24 cellular contexts compared by ENCODE assay signal in the genomic region with DNA sequence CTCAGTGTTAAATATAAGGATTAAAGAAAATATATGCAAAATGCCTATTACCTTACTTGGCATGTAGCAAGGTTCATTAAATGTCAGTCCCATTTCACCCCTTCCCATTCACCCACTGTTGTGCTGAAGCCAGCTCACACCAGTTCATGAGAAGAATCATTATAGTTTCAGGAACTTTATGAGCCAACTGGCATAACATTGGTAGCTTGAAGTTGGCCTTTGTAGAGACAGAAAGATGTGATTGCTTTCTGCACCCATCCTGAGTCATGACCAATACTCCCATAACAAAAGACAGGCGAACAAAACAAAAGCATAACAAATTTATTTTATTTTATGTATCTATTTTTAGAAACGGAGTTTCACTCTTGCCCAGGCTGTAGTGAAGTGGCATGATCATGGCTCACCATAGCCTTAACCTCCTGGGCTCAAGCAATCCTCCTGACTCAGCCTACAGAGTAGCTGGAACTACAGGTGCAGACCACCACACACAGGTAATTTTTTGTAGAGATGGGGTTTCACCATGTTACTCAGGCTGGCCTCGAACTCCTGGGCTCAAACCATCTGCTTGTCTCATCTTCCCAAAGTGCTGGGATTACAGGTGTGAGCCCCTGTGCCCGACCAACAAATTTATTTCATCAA. TPM values are rescaled to one million over a fixed set of nuclear protein-coding genes. Genes with fewer than 3 reads are reported as not detected.
A peak's percentile ranks its signal among the peaks of the same experiment; 100 is the strongest.
DNase-seq lines count a peak whose midpoint lies in the region; ATAC-seq and TF ChIP-seq lines count a peak whose summit lies in the region.
"Had no signal": no experiment of that assay in that cellular context is flagged by ENCODE, and none has a peak within 500 bp of the region (broad histone marks: within the 10 kb centered on the region; RNA-seq: fewer than 3 reads in every experiment).

No MANE protein-coding gene starts in this region.

- peaks cover 57% of the 10 kb centered on the region for H3K79me1 ChIP-seq in trophoblast cell (ENCODE audit: low read length)

- CTCF ChIA-PET in RWPE1 (lab: Yijun Ruan, JAX) = interaction anchor here (1.1 kb wide), 1 partner anchor 31 kb away, joined by 4 read pairs; no protein-coding TSS in a partner anchor

- peak overlapping the region; percentile 72 for H3K18ac ChIP-seq in trophoblast cell (ENCODE audit: low read length)

- H2BK120ac ChIP-seq in trophoblast cell (ENCODE audit: insufficient read depth, low read length, poor library complexity) = peak overlapping the region; percentile 96

- POLR2A ChIA-PET in RWPE1 (lab: Yijun Ruan, JAX; ENCODE audit: low non-redundant PET) = no interaction called here

- peaks cover 80% of the 10 kb centered on the region for H3K4me1 Mint-ChIP-seq in activated T-cell treated with anti-CD3 and anti-CD28 coated beads, Interleukin-2, amount 50 U/mL, for 72 hours (ENCODE audit: low read depth)

- H2AK5ac ChIP-seq in trophoblast cell (ENCODE audit: low read length) = peak overlapping the region; percentile 71

- H3K9ac ChIP-seq in trophoblast cell (ENCODE audit: low read length) = no peak overlapping the region

- peak overlapping the region; percentile 59 for H3K14ac ChIP-seq in trophoblast cell (ENCODE audit: low read length)

- peak in 1 of 2 donors; percentile 24 for DNase-seq in activated T-cell treated with anti-CD3 and anti-CD28 coated beads, Interleukin-2, amount 50 U/mL, for 72 hours
- no peak for DNase-seq in activated T-cell treated with anti-CD3 and anti-CD28 coated beads for 4 hours
- DNase-seq in RWPE1 (ENCODE audit: low spot score) = no peak
- no peak for DNase-seq in epithelial cell of prostate (ENCODE audit: low read depth, low spot score)
- no peak for DNase-seq in trophoblast cell
- no peak for DNase-seq in upper lobe of left lung
- no peak for DNase-seq in body of pancreas
- DNase-seq in T-helper 9 cell = no peak
- DNase-seq: C1 segment of cervical spinal cord; GOT3; head of caudate nucleus; left colon; MG63; naive thymus-derived CD4-positive, alpha-beta T cell; NCI-H1436; NCI-H510A; NK-92 treated with Interleukin-12 subunit alpha and Interleukin-12 subunit beta, amount 100 ng/mL, for 24 hours; ovary had no signal

- no peaks in the 10 kb centered on the region for H3K36me3 ChIP-seq in trophoblast cell (ENCODE audit: control insufficient read depth in 1 of 2, insufficient read depth in 2 of 2, low read length in 2 of 2)
- no peaks in the 10 kb centered on the region for H3K36me3 ChIP-seq in upper lobe of left lung
- H3K36me3 ChIP-seq in body of pancreas (replicated peaks in 1 of 2; ENCODE audit: insufficient read depth in 1 of 2, low read depth in 2 of 2) = no peaks in the 10 kb centered on the region
- H3K36me3 ChIP-seq: MG63, ovary, vagina had no signal

- H3K9me3 Mint-ChIP-seq in activated T-cell treated with anti-CD3 and anti-CD28 coated beads, Interleukin-2, amount 50 U/mL, for 72 hours = no peaks in the 10 kb centered on the region
- H3K9me3 Mint-ChIP-seq: activated T-helper 2 cell treated with anti-CD3 and anti-CD28 coated beads, Interferon-gamma antibody, Interleukin-2, Interleukin-4, amounts not matched to agents 10 μg/mL and 5 μg/mL and 100 μg/mL, durations not matched to agents 14 hours and 24 hours and 36 hours; T-helper 2 cell treated with Interferon-gamma antibody and Interleukin-4, amounts not matched to agents 5 μg/mL and 100 μg/mL, for 36 hours had no signal

- TF ChIP-seq POLR2A in upper lobe of left lung (IDR thresholded peaks at IDR 0.05) (no peak), body of pancreas (IDR thresholded peaks at IDR 0.05) (no peak)

- no peak overlapping the region for H3K4me2 ChIP-seq in trophoblast cell (ENCODE audit: low read length)

- H4K91ac ChIP-seq in trophoblast cell (ENCODE audit: low read depth, low read length) = peak overlapping the region; percentile 90

- peak overlapping the region; percentile 35 for H4K8ac ChIP-seq in trophoblast cell (ENCODE audit: low read depth, low read length)

- no peak overlapping the region for H3K23ac ChIP-seq in trophoblast cell (ENCODE audit: low read length)

- peak overlapping the region; percentile 17; the same call in 1 of the 2 replicates for H3K27ac ChIP-seq in RWPE1
- H3K27ac ChIP-seq in epithelial cell of prostate = peak overlapping the region; percentile 100
- peak overlapping the region; percentile 78 for H3K27ac ChIP-seq in trophoblast cell (ENCODE audit: low read depth, low read length)
- H3K27ac ChIP-seq in upper lobe of left lung = no peak overlapping the region
- peak overlapping the region in 2 of 4 donors; percentile 89 to 94 for H3K27ac ChIP-seq in body of pancreas
- H3K27ac ChIP-seq: coronary artery, ovary, SK-N-MC, vagina had no signal

- H2AFZ ChIP-seq in trophoblast cell (ENCODE audit: insufficient read depth, low read length, poor library complexity) = no peak overlapping the region

- H3K4me3 Mint-ChIP-seq in activated T-cell treated with anti-CD3 and anti-CD28 coated beads, Interleukin-2, amount 50 U/mL, for 72 hours = peak overlapping the region; percentile 6 to 40
- H3K4me3 Mint-ChIP-seq: T-helper 2 cell treated with Interferon-gamma antibody and Interleukin-4, amounts not matched to agents 5 μg/mL and 100 μg/mL, for 36 hours had no signal

- H3K4me1 ChIP-seq in trophoblast cell (ENCODE audit: control insufficient read depth in 1 of 2, insufficient read depth in 2 of 2, low read length in 2 of 2) = peaks cover 33 to 38% of the 10 kb centered on the region in 2 experiments
- H3K4me1 ChIP-seq in upper lobe of left lung = peaks cover 2 to 25% (median 8%) of the 10 kb centered on the region in 4 donors
- peaks cover 24% of the 10 kb centered on the region for H3K4me1 ChIP-seq in body of pancreas

- H3K4ac ChIP-seq in trophoblast cell (ENCODE audit: low read depth, low read length) = peak overlapping the region; percentile 76

- peak overlapping the region; percentile 74 for H3K27ac Mint-ChIP-seq in activated T-cell treated with anti-CD3 and anti-CD28 coated beads, Interleukin-2, amount 50 U/mL, for 72 hours
- H3K27ac Mint-ChIP-seq: activated T-helper 2 cell treated with anti-CD3 and anti-CD28 coated beads, Interferon-gamma antibody, Interleukin-2, Interleukin-4, amounts not matched to agents 10 μg/mL and 5 μg/mL and 100 μg/mL, durations not matched to agents 14 hours and 24 hours and 36 hours; T-helper 2 cell treated with Interferon-gamma antibody and Interleukin-4, amounts not matched to agents 5 μg/mL and 100 μg/mL, for 36 hours had no signal

- peak overlapping the region; percentile 74 for H2BK5ac ChIP-seq in trophoblast cell (ENCODE audit: low read depth, low read length, poor library complexity)

- intact Hi-C loops in body of pancreas (cut with DNase I) = no loop called here

- H2BK12ac ChIP-seq in trophoblast cell (ENCODE audit: low read length) = peak overlapping the region; percentile 99

- no peaks in the 10 kb centered on the region for H3K27me3 ChIP-seq in trophoblast cell (ENCODE audit: insufficient read depth, low read length)
- H3K27me3 ChIP-seq in upper lobe of left lung = no peaks in the 10 kb centered on the region
- no peaks in the 10 kb centered on the region for H3K27me3 ChIP-seq in body of pancreas
- H3K27me3 ChIP-seq: MG63, ovary, vagina had no signal

- TF ChIP-seq CTCF in RWPE1 (conservative IDR thresholded peaks at IDR 0.05; ENCODE audit: low read depth) (no peak), upper lobe of left lung (IDR thresholded peaks at IDR 0.05) (no peak), body of pancreas (IDR thresholded peaks at IDR 0.05) (no peak)

- H4K12ac ChIP-seq in trophoblast cell (ENCODE audit: low read depth, low read length) = no peak overlapping the region

- H3K4me3 ChIP-seq in trophoblast cell (ENCODE audit: low read depth, low read length) (no peak overlapping the region), upper lobe of left lung (no peak overlapping the region), body of pancreas (no peak overlapping the region)
- H3K4me3 ChIP-seq: coronary artery, MG63, ovary, SK-N-MC, vagina had no signal

- no peaks in the 10 kb centered on the region for H3K27me3 Mint-ChIP-seq in activated T-cell treated with anti-CD3 and anti-CD28 coated beads, Interleukin-2, amount 50 U/mL, for 72 hours (ENCODE audit: low read depth)
- H3K27me3 Mint-ChIP-seq: naive thymus-derived CD4-positive, alpha-beta T cell had no signal

- H3K9me3 ChIP-seq in trophoblast cell (ENCODE audit: insufficient read depth, low read depth, low read length) = peaks cover 3% of the 10 kb centered on the region
- H3K9me3 ChIP-seq in upper lobe of left lung = no peaks in the 10 kb centered on the region
- H3K9me3 ChIP-seq in body of pancreas = no peaks in the 10 kb centered on the region
- H3K9me3 ChIP-seq: MG63, ovary, vagina had no signal

- no peak for TF ChIP-seq EP300 in upper lobe of left lung (IDR thresholded peaks at IDR 0.05)

- peaks cover 1 to 5% of the 10 kb centered on the region in 2 donors for H3K36me3 Mint-ChIP-seq in activated T-cell treated with anti-CD3 and anti-CD28 coated beads, Interleukin-2, amount 50 U/mL, for 72 hours (ENCODE audit: insufficient read depth in 2 of 2)

- WGBS in trophoblast cell (ENCODE audit: extremely low coverage, insufficient coverage, insufficient read length) = no CpG with 5 or more reads among the region's 4 CpGs
- 85 to 92% methylated on average over 3 to 4 of the region's 4 CpGs for WGBS in upper lobe of left lung, 2 donors
- 86 to 89% methylated on average over 4 of the region's 4 CpGs for WGBS in body of pancreas, 2 donors

- peak; percentile 80 to 86 for ATAC-seq in activated T-cell treated with anti-CD3 and anti-CD28 coated beads, Interleukin-2, amount 50 U/mL, for 72 hours (replicated peaks in 1 of 2)
- ATAC-seq in upper lobe of left lung (ENCODE audit: low FRiP score in 2 of 2) (no peak), body of pancreas (no peak)
- ATAC-seq: left colon; naive thymus-derived CD4-positive, alpha-beta T cell; sciatic nerve had no signal

- H3K79me2 ChIP-seq in trophoblast cell (ENCODE audit: control insufficient read depth, insufficient read depth, low read length, poor library complexity) = peaks cover 13% of the 10 kb centered on the region

RNA-seq across cellular contexts. Expression of gene IER3, which starts 17.6 kb away (rescaled TPM):
- total RNA-seq in activated T-cell treated with anti-CD3 and anti-CD28 coated beads, Interleukin-2, amount 50 U/mL, for 72 hours = 100 to 1,000 TPM; 174 to 197 TPM
- 366 and 374 TPM in 2 replicates for polyA plus RNA-seq in trophoblast cell (2013)
- total RNA-seq in upper lobe of left lung (10 to 100 TPM in 4 of 6 donors, 1 to 10 TPM in 2; 4.2 to 61.1 (median 19.8) TPM), body of pancreas (10 to 100 TPM; 46.4 to 60.3 TPM)

RNA-seq across cellular contexts. Expression of gene FLOT1, which starts 19.4 kb away (rescaled TPM):
- 100 to 1,000 TPM; 293 to 319 TPM for total RNA-seq in activated T-cell treated with anti-CD3 and anti-CD28 coated beads, Interleukin-2, amount 50 U/mL, for 72 hours
- 66.9 and 72.1 TPM in 2 replicates for polyA plus RNA-seq in trophoblast cell (2013)
- total RNA-seq in upper lobe of left lung (100 to 1,000 TPM; 133 to 212 (median 143) TPM), body of pancreas (10 to 100 TPM; 70.0 to 82.4 TPM)

RNA-seq across cellular contexts. Expression of gene TUBB, which starts 41.8 kb away (rescaled TPM):
- 100 to 1,000 TPM; 668 to 724 TPM for total RNA-seq in activated T-cell treated with anti-CD3 and anti-CD28 coated beads, Interleukin-2, amount 50 U/mL, for 72 hours
- polyA plus RNA-seq in trophoblast cell (2013) = 1,464 and 1,542 TPM in 2 replicates
- total RNA-seq in upper lobe of left lung = 100 to 1,000 TPM in 4 of 6 donors, 10 to 100 TPM in 2; 71.2 to 347 (median 149) TPM
- total RNA-seq in body of pancreas = 10 to 100 TPM; 80.9 to 84.4 TPM

RNA-seq across cellular contexts. Expression of gene MDC1, which starts 44.8 kb away (rescaled TPM):
- total RNA-seq in activated T-cell treated with anti-CD3 and anti-CD28 coated beads, Interleukin-2, amount 50 U/mL, for 72 hours = 100 to 1,000 TPM; 102 to 127 TPM
- polyA plus RNA-seq in trophoblast cell (2013) = 29.1 and 32.3 TPM in 2 replicates
- 10 to 100 TPM; 13.5 to 33.5 (median 24.2) TPM for total RNA-seq in upper lobe of left lung
- total RNA-seq in body of pancreas = 10 to 100 TPM; 11.4 to 18.1 TPM

Comparison
In these comparisons a context has a peak if more than half of its experiments do, and no peak if none do; other contexts are left out.
1. ATAC-seq: peak in activated T-cell treated with anti-CD3 and anti-CD28 coated beads, Interleukin-2, amount 50 U/mL, for 72 hours (2 of 2); none in upper lobe of left lung (0 of 2) and body of pancreas (single experiment).
2. H3K27ac ChIP-seq: peak in RWPE1 (single experiment), epithelial cell of prostate (single experiment) and trophoblast cell (single experiment); none in upper lobe of left lung (0 of 4).